ENCODE assay signal across 8 cellular contexts in the genomic region with DNA sequence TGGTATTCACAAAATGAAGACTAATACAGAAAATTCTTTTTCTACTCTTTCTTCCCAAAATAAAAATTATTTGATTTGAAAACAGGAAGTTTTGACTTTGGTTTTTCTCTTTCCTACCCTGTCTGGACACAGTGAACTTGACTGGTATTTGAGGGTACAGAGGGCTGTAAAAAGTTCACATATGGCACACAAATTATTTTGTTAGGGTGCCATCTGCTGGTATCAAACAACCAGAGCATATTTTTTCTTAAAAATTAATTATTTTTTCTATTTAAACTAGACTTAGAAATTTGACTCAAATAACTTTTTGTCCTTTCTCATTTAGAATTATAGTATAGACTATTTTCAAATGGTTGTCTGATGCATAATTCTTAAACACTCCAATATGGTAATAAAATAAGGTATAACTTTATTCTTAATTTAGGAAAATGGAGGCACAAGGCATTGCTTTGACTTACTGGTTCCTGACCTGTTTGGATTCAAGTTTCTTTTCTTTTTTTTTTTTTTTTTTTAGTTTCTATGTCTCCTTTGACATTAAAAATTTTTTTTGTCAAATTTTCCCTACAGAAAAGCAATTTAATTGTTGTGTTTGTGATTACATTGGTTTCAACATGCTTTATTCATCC.
A peak's percentile ranks its signal among the peaks of the same experiment; 100 is the strongest.
DNase-seq lines count a peak whose midpoint lies in the region; ATAC-seq and TF ChIP-seq lines count a peak whose summit lies in the region.

No MANE protein-coding gene starts in this region.

- no peak overlapping the region for H2AFZ ChIP-seq in trophoblast cell (ENCODE audit: insufficient read depth, low read length, poor library complexity)

- no peak overlapping the region for H3K18ac ChIP-seq in trophoblast cell (ENCODE audit: low read length)

- no peak overlapping the region for H3K4me3 Mint-ChIP-seq in stimulated activated effector memory CD8-positive, alpha-beta T cell treated with anti-CD3 and anti-CD28 coated beads, Interleukin-12 subunit alpha, Interleukin-12 subunit beta, amount 100 ng/mL, for 72 hours

- H3K27ac ChIP-seq in cardiac muscle cell, result no peak overlapping the region
- no peak overlapping the region for H3K27ac ChIP-seq in tibial nerve
- H3K27ac ChIP-seq in trophoblast cell (ENCODE audit: low read depth, low read length), result no peak overlapping the region

- H3K4me1 Mint-ChIP-seq in stimulated activated effector memory CD8-positive, alpha-beta T cell treated with anti-CD3 and anti-CD28 coated beads, Interleukin-12 subunit alpha, Interleukin-12 subunit beta, amount 100 ng/mL, for 72 hours, result no peaks in the 10 kb centered on the region

- TF ChIP-seq CTCF in cardiac muscle cell (IDR thresholded peaks at IDR 0.05; ENCODE audit: low read depth, low read length), result peak; percentile 50
- TF ChIP-seq CTCF in tibial nerve (IDR thresholded peaks at IDR 0.05), result peak in 3 of 5 experiments; percentile 11 to 49 (median 43)

- H3K4ac ChIP-seq in trophoblast cell (ENCODE audit: low read depth, low read length), result no peak overlapping the region

- H2AK5ac ChIP-seq in trophoblast cell (ENCODE audit: low read length), result no peak overlapping the region

- no peak overlapping the region for H4K91ac ChIP-seq in trophoblast cell (ENCODE audit: low read depth, low read length)

- TF ChIP-seq EP300 in tibial nerve (IDR thresholded peaks at IDR 0.05), result no peak

- no peaks in the 10 kb centered on the region for H3K36me3 Mint-ChIP-seq in stimulated activated effector memory CD8-positive, alpha-beta T cell treated with anti-CD3 and anti-CD28 coated beads, Interleukin-12 subunit alpha, Interleukin-12 subunit beta, amount 100 ng/mL, for 72 hours

- no peak for TF ChIP-seq POLR2A in tibial nerve (IDR thresholded peaks at IDR 0.05)

- H3K9me3 ChIP-seq in cardiac muscle cell (ENCODE audit: low read depth) (no peaks in the 10 kb centered on the region), tibial nerve (no peaks in the 10 kb centered on the region), trophoblast cell (ENCODE audit: insufficient read depth, low read depth, low read length) (no peaks in the 10 kb centered on the region)

- no peak overlapping the region for H4K8ac ChIP-seq in trophoblast cell (ENCODE audit: low read depth, low read length)

- H3K14ac ChIP-seq in trophoblast cell (ENCODE audit: low read length), result no peak overlapping the region

- intact Hi-C loops in left cardiac atrium (cut with DNase I), result loop anchor here in 1 of 2 donors (5.0 kb wide), 1 partner anchor 785 kb away; no protein-coding TSS in a partner anchor

- H3K27ac Mint-ChIP-seq in stimulated activated effector memory CD8-positive, alpha-beta T cell treated with anti-CD3 and anti-CD28 coated beads, Interleukin-12 subunit alpha, Interleukin-12 subunit beta, amount 100 ng/mL, for 72 hours, result no peak overlapping the region

- H3K79me1 ChIP-seq in trophoblast cell (ENCODE audit: low read length), result no peaks in the 10 kb centered on the region

- H3K23ac ChIP-seq in trophoblast cell (ENCODE audit: low read length), result no peak overlapping the region

- H2BK5ac ChIP-seq in trophoblast cell (ENCODE audit: low read depth, low read length, poor library complexity), result no peak overlapping the region

- DNase-seq in cardiac muscle cell (ENCODE audit: low read depth in 1 of 2, low spot score in 1 of 2) (peak in 1 of 2 donors; percentile 59), left cardiac atrium (no peak), NCI-H748 (lab: John Stamatoyannopoulos, UW; ENCODE audit: unreplicated experiment) (peak; percentile 58), fibroblast of peridontal ligament (ENCODE audit: extremely low read depth) (peak; percentile 62), tibial nerve (ENCODE audit: low spot score in 2 of 2) (no peak), 8988T (no peak), trophoblast cell (no peak)
- no peak for DNase-seq in stimulated activated effector memory CD8-positive, alpha-beta T cell treated with anti-CD3 and anti-CD28 coated beads, Interleukin-12 subunit alpha, Interleukin-12 subunit beta, amount 100 ng/mL, for 72 hours (ENCODE audit: low spot score in 2 of 2)

- H3K36me3 ChIP-seq in cardiac muscle cell (no peaks in the 10 kb centered on the region), tibial nerve (no peaks in the 10 kb centered on the region), trophoblast cell (ENCODE audit: control insufficient read depth in 1 of 2, insufficient read depth in 2 of 2, low read length in 2 of 2) (no peaks in the 10 kb centered on the region)

- H3K79me2 ChIP-seq in trophoblast cell (ENCODE audit: control insufficient read depth, insufficient read depth, low read length, poor library complexity), result no peaks in the 10 kb centered on the region

- H3K4me3 ChIP-seq in cardiac muscle cell (no peak overlapping the region), tibial nerve (no peak overlapping the region), trophoblast cell (ENCODE audit: low read depth, low read length) (no peak overlapping the region)

- no peak overlapping the region for H3K9ac ChIP-seq in trophoblast cell (ENCODE audit: low read length)

- no peak overlapping the region for H2BK12ac ChIP-seq in trophoblast cell (ENCODE audit: low read length)

- H3K9me3 Mint-ChIP-seq in stimulated activated effector memory CD8-positive, alpha-beta T cell treated with anti-CD3 and anti-CD28 coated beads, Interleukin-12 subunit alpha, Interleukin-12 subunit beta, amount 100 ng/mL, for 72 hours, result peaks cover 27% of the 10 kb centered on the region

- no peak overlapping the region for H2BK120ac ChIP-seq in trophoblast cell (ENCODE audit: insufficient read depth, low read length, poor library complexity)

- no peak overlapping the region for H4K12ac ChIP-seq in trophoblast cell (ENCODE audit: low read depth, low read length)

- H3K4me1 ChIP-seq in cardiac muscle cell (ENCODE audit: low read depth) (no peaks in the 10 kb centered on the region), tibial nerve (no peaks in the 10 kb centered on the region), trophoblast cell (ENCODE audit: control insufficient read depth in 1 of 2, insufficient read depth in 2 of 2, low read length in 2 of 2) (no peaks in the 10 kb centered on the region)

- H3K27me3 ChIP-seq in cardiac muscle cell, result no peaks in the 10 kb centered on the region
- H3K27me3 ChIP-seq in tibial nerve, result no peaks in the 10 kb centered on the region
- H3K27me3 ChIP-seq in trophoblast cell (ENCODE audit: insufficient read depth, low read length), result no peaks in the 10 kb centered on the region

- H3K4me2 ChIP-seq in trophoblast cell (ENCODE audit: low read length), result no peak overlapping the region

- no peak for ATAC-seq in left cardiac atrium
- ATAC-seq in stimulated activated effector memory CD8-positive, alpha-beta T cell treated with anti-CD3 and anti-CD28 coated beads, Interleukin-12 subunit alpha, Interleukin-12 subunit beta, amount 100 ng/mL, for 72 hours, result no peak

Comparison
In these comparisons a context has a peak if more than half of its experiments do, and no peak if none do; other contexts are left out.
1. DNase-seq: peak in NCI-H748 (single experiment) and fibroblast of peridontal ligament (single experiment); none in left cardiac atrium (single experiment), tibial nerve (0 of 2), stimulated activated effector memory CD8-positive, alpha-beta T cell treated with anti-CD3 and anti-CD28 coated beads, Interleukin-12 subunit alpha, Interleukin-12 subunit beta, amount 100 ng/mL, for 72 hours (0 of 2), 8988T (single experiment) and trophoblast cell (0 of 2).